Comparison of ENCODE assay signal across 32 cellular contexts in the genomic region with DNA sequence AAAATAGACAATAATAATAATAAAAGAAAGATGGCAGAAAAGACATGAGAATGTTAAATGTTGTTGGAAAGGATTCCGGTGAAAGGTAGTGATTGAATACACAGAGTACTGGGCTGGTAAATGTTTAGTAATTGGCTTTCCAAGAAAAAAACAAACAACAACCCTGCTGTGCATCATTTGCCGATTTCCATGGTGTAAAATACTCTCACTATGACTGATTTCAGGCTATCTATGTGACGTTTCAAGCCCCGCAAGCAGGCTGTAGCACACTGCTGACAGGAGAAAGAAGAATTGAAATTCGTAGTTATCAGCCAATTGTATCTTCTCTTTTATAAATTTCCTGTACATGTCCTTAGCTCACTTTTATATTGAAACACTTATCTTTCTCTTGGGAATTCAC. TPM values are rescaled to one million over a fixed set of nuclear protein-coding genes. Genes with fewer than 3 reads are reported as not detected.
DNase-seq lines count a peak whose midpoint lies in the region; ATAC-seq, FAIRE-seq and TF ChIP-seq lines count a peak whose summit lies in the region.
"Had no signal": no experiment of that assay in that cellular context is flagged by ENCODE, and none has a peak within 500 bp of the region (broad histone marks: within the 10 kb centered on the region; RNA-seq: fewer than 3 reads in every experiment).

No MANE protein-coding gene starts in this region.

- no peaks in the 10 kb centered on the region for H3K27me3 ChIP-seq in heart right ventricle
- H3K27me3 ChIP-seq: BLaER1, gastroesophageal sphincter, pancreas had no signal

- no peaks in the 10 kb centered on the region for H3K27me3 Mint-ChIP-seq in activated B cell treated with CpG ODN at 0.5 μM for 24 hours
- H3K27me3 Mint-ChIP-seq: T-helper 17 cell had no signal

- no peaks in the 10 kb centered on the region for H3K9me3 ChIP-seq in heart right ventricle
- H3K9me3 ChIP-seq: BLaER1, gastroesophageal sphincter, left ventricle myocardium inferior, pancreas had no signal

- H3K4me3 ChIP-seq in heart right ventricle = no peak overlapping the region
- H3K4me3 ChIP-seq: BLaER1, gastroesophageal sphincter, GM23338, left ventricle myocardium inferior, pancreas, SK-N-MC, smooth muscle cell had no signal

- no peaks in the 10 kb centered on the region for H3K36me3 Mint-ChIP-seq in activated B cell treated with CpG ODN at 0.5 μM for 24 hours (ENCODE audit: low read depth)
- H3K36me3 Mint-ChIP-seq: natural killer cell treated with Interleukin-12 subunit alpha and Interleukin-12 subunit beta and Interleukin-15 and Interleukin-18, amount 100 ng/mL, for 72 hours had no signal

- no peak overlapping the region for H3K27ac Mint-ChIP-seq in activated B cell treated with CpG ODN at 0.5 μM for 24 hours
- H3K27ac Mint-ChIP-seq: dendritic cell treated with granulocyte-macrophage colony-stimulating factor and Interleukin-4, amounts not matched to agents 40 ng/mL and 50 ng/mL, for 4 days; GM23338; natural killer cell treated with Interleukin-12 subunit alpha and Interleukin-12 subunit beta and Interleukin-15 and Interleukin-18, amount 100 ng/mL, for 72 hours; T-helper 17 cell had no signal

- no peak for TF ChIP-seq CTCF in activated B cell treated with CpG ODN at 0.5 μM for 24 hours (IDR thresholded peaks at IDR 0.05)
- no peak for TF ChIP-seq CTCF in heart right ventricle (IDR thresholded peaks at IDR 0.05)

- H3K27ac ChIP-seq in heart right ventricle = no peak overlapping the region
- H3K27ac ChIP-seq: BLaER1, gastroesophageal sphincter, left ventricle myocardium inferior, pancreas, RWPE1, SK-N-MC had no signal

- no peak overlapping the region for H3K4me3 Mint-ChIP-seq in activated B cell treated with CpG ODN at 0.5 μM for 24 hours
- H3K4me3 Mint-ChIP-seq: dendritic cell treated with granulocyte-macrophage colony-stimulating factor and Interleukin-4, amounts not matched to agents 40 ng/mL and 50 ng/mL, for 4 days; GM23338; natural killer cell treated with Interleukin-12 subunit alpha and Interleukin-12 subunit beta and Interleukin-15 and Interleukin-18, amount 100 ng/mL, for 72 hours; T-helper 17 cell had no signal

- DNase-seq in GM19239 (ENCODE audit: insufficient read length, low spot score) (no peak), activated B cell treated with CpG ODN at 0.5 μM for 24 hours (no peak), heart right ventricle (no peak), dedifferentiated amniotic fluid mesenchymal stem cell (ENCODE audit: extremely low spot score) (no peak)
- DNase-seq: ACHN; activated CD4-positive, alpha-beta T cell treated with anti-CD3 and anti-CD28 coated beads for 4 hours; activated naive CD4-positive, alpha-beta T cell treated with anti-CD3 and anti-CD28 coated beads, Interleukin-2, amount 50 U/mL, for 16 hours; anterior cingulate cortex; COR-L47; DMS79; GF-D8; IMR-90; left ventricle myocardium inferior; NCI-H1048; NCI-H187 treated with DMSO at 0.1 percent for 48 hours; NCI-H226; NCI-H748 treated with DMSO at 0.1 percent for 48 hours; pancreas; T-helper 17 cell had no signal

- peak; percentile 62 for ATAC-seq in GM18505 (IDR thresholded peaks at IDR 0.05; ENCODE audit: unreplicated experiment)
- ATAC-seq in HG02852 (IDR thresholded peaks at IDR 0.05; ENCODE audit: unreplicated experiment) = peak; percentile 81
- ATAC-seq in activated B cell treated with CpG ODN at 0.5 μM for 24 hours (ENCODE audit: low read depth) = peak; percentile 37
- ATAC-seq in heart right ventricle = no peak
- no peak for ATAC-seq in GM19035 (IDR thresholded peaks at IDR 0.05; ENCODE audit: unreplicated experiment)
- ATAC-seq: gastroesophageal sphincter; GM23338; natural killer cell treated with Interleukin-12 subunit alpha and Interleukin-12 subunit beta and Interleukin-15 and Interleukin-18, amount 100 ng/mL, for 72 hours; pancreas; T-helper 17 cell had no signal

- H3K4me1 ChIP-seq in heart right ventricle = no peaks in the 10 kb centered on the region
- H3K4me1 ChIP-seq: gastroesophageal sphincter, left ventricle myocardium inferior, pancreas had no signal

- peak; percentile 89 for FAIRE-seq in GM19239 (lab: Jason Lieb, UNC)
- FAIRE-seq: endometrium, pancreas had no signal

- intact Hi-C loops in activated B cell treated with CpG ODN at 0.5 μM for 24 hours (cut with micrococcal nuclease) = no loop called here
- intact Hi-C loops in heart right ventricle (cut with DNase I) = no loop called here

- POLR2A ChIA-PET in activated B cell treated with CpG ODN at 0.5 μM for 24 hours (lab: Charles Lee) = interaction anchor here (0.6 to 1.0 kb wide), 3 partner anchors 14 to 107 kb away, joined by 3 to 5 read pairs (median 4); partner anchors contain the start of gene SEPTIN6

- 61 to 75% methylated on average over 5 of the region's 5 CpGs for WGBS in heart right ventricle, 2 donors

- peaks cover 2% of the 10 kb centered on the region for H3K4me1 Mint-ChIP-seq in activated B cell treated with CpG ODN at 0.5 μM for 24 hours
- H3K4me1 Mint-ChIP-seq: GM23338 had no signal

- no peaks in the 10 kb centered on the region for H3K9me3 Mint-ChIP-seq in activated B cell treated with CpG ODN at 0.5 μM for 24 hours
- H3K9me3 Mint-ChIP-seq: dendritic cell treated with granulocyte-macrophage colony-stimulating factor and Interleukin-4, amounts not matched to agents 40 ng/mL and 50 ng/mL, for 4 days; GM23338; natural killer cell treated with Interleukin-12 subunit alpha and Interleukin-12 subunit beta and Interleukin-15 and Interleukin-18, amount 100 ng/mL, for 72 hours had no signal

- CTCF ChIA-PET in activated B cell treated with CpG ODN at 0.5 μM for 24 hours (lab: Charles Lee) = no interaction called here

- TF ChIP-seq POLR2A in GM18505 (IDR thresholded peaks at IDR 0.05; ENCODE audit: borderline replicate concordance, extremely low read depth, insufficient read depth, insufficient read length) = no peak

- H3K36me3 ChIP-seq in heart right ventricle = no peaks in the 10 kb centered on the region
- H3K36me3 ChIP-seq: BLaER1, gastroesophageal sphincter, left ventricle myocardium inferior, pancreas had no signal

RNA-seq across cellular contexts. Expression of gene SEPTIN6, which starts 13.6 kb away (rescaled TPM):
- total RNA-seq in activated B cell treated with CpG ODN at 0.5 μM for 24 hours = 330 and 338 TPM in 2 replicates
- total RNA-seq in heart right ventricle = 10 to 100 TPM in 4 of 10 donors, 1 to 10 TPM in 6; 7.5 to 24.9 (median 9.3) TPM
- polyA plus RNA-seq in heart right ventricle = 1 to 10 TPM; 4.6 to 7.5 TPM

RNA-seq across cellular contexts. Expression of gene SOWAHD, which starts 51.8 kb away (rescaled TPM):
- total RNA-seq in activated B cell treated with CpG ODN at 0.5 μM for 24 hours (9.7 and 9.9 TPM in 2 replicates), heart right ventricle (1 to 10 TPM in 1 of 10 donors, under 1 TPM in 3, not detected in 6; 0.35 to 1.7 (median 0.36) TPM)
- polyA plus RNA-seq in heart right ventricle = under 1 TPM in 1 of 2 donors, not detected in 1; 0.12 TPM
- total RNA-seq: cardiac septum; natural killer cell treated with Interleukin-12 subunit alpha and Interleukin-12 subunit beta and Interleukin-15 and Interleukin-18, amount 100 ng/mL, for 72 hours; smooth muscle cell had no signal
- polyA plus RNA-seq: smooth muscle cell had no signal

Comparison
In these comparisons a context has a peak if more than half of its experiments do, and no peak if none do; other contexts are left out.
1. ATAC-seq: peak in GM18505 (single experiment), HG02852 (single experiment) and activated B cell treated with CpG ODN at 0.5 μM for 24 hours (single experiment); none in heart right ventricle (0 of 8) and GM19035 (single experiment).
2. RNA of gene SEPTIN6, which starts 13.6 kb away (total RNA-seq): 330 to 338 TPM in activated B cell treated with CpG ODN at 0.5 μM for 24 hours; 7.5 to 24.9 TPM in heart right ventricle; every median in the first group is over 10 times any median in the second.